ENCODE assay signal across 18 cellular contexts in the genomic region with DNA sequence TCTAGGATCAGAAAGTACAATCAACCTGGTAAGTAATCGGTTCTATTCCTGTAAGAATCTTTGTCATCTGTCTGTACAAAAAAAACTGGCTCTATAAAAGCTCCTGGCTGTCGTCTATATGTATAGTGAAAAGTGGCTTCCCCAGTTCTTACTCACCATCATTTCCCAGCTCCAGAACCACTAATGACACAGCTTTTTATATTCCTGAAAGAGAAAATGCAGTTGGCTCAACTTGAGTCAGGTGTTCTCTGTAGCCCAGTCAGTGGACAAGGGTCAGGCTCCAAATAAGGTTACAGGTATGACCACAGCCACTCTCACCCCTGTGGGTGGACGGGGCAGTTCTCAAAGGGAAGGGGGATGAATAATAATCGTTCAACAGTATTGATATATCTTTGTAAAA.
DNase-seq lines count a peak whose midpoint lies in the region; ATAC-seq and TF ChIP-seq lines count a peak whose summit lies in the region.
"Had no signal": no experiment of that assay in that cellular context is flagged by ENCODE, and none has a peak within 500 bp of the region (broad histone marks: within the 10 kb centered on the region; RNA-seq: fewer than 3 reads in every experiment).

No MANE protein-coding gene starts in this region.

- no peak overlapping the region for H3K27ac ChIP-seq in tibial artery

- no peak for TF ChIP-seq CTCF in mucosa of descending colon (IDR thresholded peaks at IDR 0.05)
- TF ChIP-seq CTCF in tibial artery (IDR thresholded peaks at IDR 0.05): no peak

- H3K4me3 ChIP-seq in mucosa of descending colon: no peak overlapping the region
- no peak overlapping the region for H3K4me3 ChIP-seq in tibial artery

- intact Hi-C loops in mucosa of descending colon (cut with DNase I, micrococcal nuclease) (no loop called here), tibial artery (cut with DNase I; ENCODE audit: low total_unique reads) (no loop called here)

- H3K36me3 ChIP-seq in mucosa of descending colon (ENCODE audit: low read depth) (no peaks in the 10 kb centered on the region), tibial artery (peaks cover 7 to 27% (median 17%) of the 10 kb centered on the region in 3 donors)

- ATAC-seq in esophagus mucosa (peak; percentile 52), mucosa of descending colon (no peak)
- ATAC-seq: SK-N-SH treated with all-trans-retinoic acid at 6 μM for 48 hours had no signal

- H3K4me1 ChIP-seq in mucosa of descending colon (ENCODE audit: low read depth): no peaks in the 10 kb centered on the region
- peaks cover 0 to 23% (median 0%) of the 10 kb centered on the region in 4 donors for H3K4me1 ChIP-seq in tibial artery

- H3K9me3 ChIP-seq in mucosa of descending colon (no peaks in the 10 kb centered on the region), tibial artery (no peaks in the 10 kb centered on the region)

- H3K27me3 ChIP-seq in tibial artery: no peaks in the 10 kb centered on the region

- DNase-seq in ELR (ENCODE audit: low read depth) (peak; percentile 10), RKO (ENCODE audit: low spot score) (peak; percentile 23), renal cortical epithelial cell (ENCODE audit: low read depth) (peak; percentile 12), mucosa of descending colon (no peak), NCI-H2196 treated with DMSO at 0.1 percent for 48 hours (lab: John Stamatoyannopoulos, UW; ENCODE audit: unreplicated experiment) (no peak), tibial artery (no peak)
- no peak for DNase-seq in stimulated activated CD4-positive, alpha-beta T cell treated with anti-CD3 and anti-CD28 coated beads, Interleukin-4, amount 100 ng/mL, for 1 hour
- DNase-seq: CD8-positive, alpha-beta memory T cell; EL; HCEC 1CT; Karpas-422; NCI-H1417; NCI-H1930; NCI-H69; NK-92 treated with Interleukin-12 subunit alpha and Interleukin-12 subunit beta, amount 100 ng/mL, for 24 hours; OCI-M1 had no signal

Comparison
In these comparisons a context has a peak if more than half of its experiments do, and no peak if none do; other contexts are left out.
1. DNase-seq: peak in ELR (single experiment), RKO (single experiment) and renal cortical epithelial cell (single experiment); none in mucosa of descending colon (0 of 3), NCI-H2196 treated with DMSO at 0.1 percent for 48 hours (single experiment), tibial artery (0 of 2) and stimulated activated CD4-positive, alpha-beta T cell treated with anti-CD3 and anti-CD28 coated beads, Interleukin-4, amount 100 ng/mL, for 1 hour (single experiment).